In the genomic region with DNA sequence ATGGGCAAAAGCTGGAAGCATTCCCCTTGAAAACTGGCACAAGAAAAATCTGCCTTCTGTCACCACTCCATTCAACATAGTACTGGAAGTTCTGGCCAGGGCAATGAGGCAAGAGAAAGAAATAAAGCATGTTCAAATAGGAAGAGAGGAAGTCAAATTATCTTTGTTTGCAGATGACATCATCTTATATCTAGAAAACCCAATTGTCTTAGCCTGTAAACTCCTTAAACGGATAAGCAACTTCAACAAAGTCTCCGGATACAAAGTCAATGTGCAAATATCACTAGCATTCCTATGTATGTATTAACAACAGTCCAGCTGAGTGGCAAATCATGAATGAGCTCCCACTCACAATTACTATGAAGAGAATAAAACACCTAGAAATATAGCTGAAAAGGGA, we compare ENCODE assay signal across 20 cellular contexts.
"Had no signal": no experiment of that assay in that cellular context is flagged by ENCODE, and none has a peak within 500 bp of the region (broad histone marks: within the 10 kb centered on the region; RNA-seq: fewer than 3 reads in every experiment).

No MANE protein-coding gene starts in this region.

- H3K36me3 ChIP-seq: heart left ventricle, suprapubic skin, thyroid gland had no signal

- H3K4me2 ChIP-seq: smooth muscle cell had no signal

- H3K4me3 Mint-ChIP-seq: effector memory CD8-positive, alpha-beta T cell; naive B cell; nephron; type B pancreatic cell had no signal

- H3K36me3 Mint-ChIP-seq: naive B cell, type B pancreatic cell had no signal

- H3K27ac ChIP-seq: heart left ventricle, parathyroid adenoma, suprapubic skin, thyroid gland had no signal

- H2AFZ ChIP-seq: parathyroid adenoma had no signal

- H3K9me3 Mint-ChIP-seq: type B pancreatic cell had no signal

- H3K4me3 ChIP-seq: heart left ventricle, smooth muscle cell, suprapubic skin, thyroid gland had no signal

- H3K27me3 Mint-ChIP-seq: effector memory CD8-positive, alpha-beta T cell; naive B cell; type B pancreatic cell had no signal

- H3K9ac ChIP-seq: parathyroid adenoma had no signal

- DNase-seq: effector memory CD8-positive, alpha-beta T cell; erythroblast; foreskin melanocyte; heart left ventricle; hippocampal formation; kidney glomerular epithelial cell; mesendoderm; naive B cell; occipital lobe; right cardiac atrium; stimulated activated CD4-positive, alpha-beta T cell treated with anti-CD3 and anti-CD28 coated beads, Interleukin-2, amount 100 ng/mL, for 48 hours; stimulated activated naive CD8-positive, alpha-beta T cell treated with anti-CD3 and anti-CD28 coated beads, Interleukin-15, Interleukin-2, amounts not matched to agents 100 U/mL and 50 U/mL, for 24 hours; thyroid gland had no signal

- H3K27ac Mint-ChIP-seq: effector memory CD8-positive, alpha-beta T cell; naive B cell; nephron; type B pancreatic cell had no signal

- H3K4me1 ChIP-seq: heart left ventricle, parathyroid adenoma, suprapubic skin, thyroid gland had no signal

- H3K9me3 ChIP-seq: suprapubic skin, thyroid gland had no signal

- ATAC-seq: effector memory CD8-positive, alpha-beta T cell; heart left ventricle; right cardiac atrium; stimulated activated naive CD8-positive, alpha-beta T cell treated with anti-CD3 and anti-CD28 coated beads, Interleukin-15, Interleukin-2, amounts not matched to agents 100 U/mL and 50 U/mL, for 24 hours had no signal

- H3K27me3 ChIP-seq: heart left ventricle, suprapubic skin, thyroid gland had no signal

- FAIRE-seq: islet of Langerhans, urothelium cell line had no signal

- H3K79me2 ChIP-seq: parathyroid adenoma had no signal

- H3K4me1 Mint-ChIP-seq: naive B cell, nephron had no signal
